In the genomic region with DNA sequence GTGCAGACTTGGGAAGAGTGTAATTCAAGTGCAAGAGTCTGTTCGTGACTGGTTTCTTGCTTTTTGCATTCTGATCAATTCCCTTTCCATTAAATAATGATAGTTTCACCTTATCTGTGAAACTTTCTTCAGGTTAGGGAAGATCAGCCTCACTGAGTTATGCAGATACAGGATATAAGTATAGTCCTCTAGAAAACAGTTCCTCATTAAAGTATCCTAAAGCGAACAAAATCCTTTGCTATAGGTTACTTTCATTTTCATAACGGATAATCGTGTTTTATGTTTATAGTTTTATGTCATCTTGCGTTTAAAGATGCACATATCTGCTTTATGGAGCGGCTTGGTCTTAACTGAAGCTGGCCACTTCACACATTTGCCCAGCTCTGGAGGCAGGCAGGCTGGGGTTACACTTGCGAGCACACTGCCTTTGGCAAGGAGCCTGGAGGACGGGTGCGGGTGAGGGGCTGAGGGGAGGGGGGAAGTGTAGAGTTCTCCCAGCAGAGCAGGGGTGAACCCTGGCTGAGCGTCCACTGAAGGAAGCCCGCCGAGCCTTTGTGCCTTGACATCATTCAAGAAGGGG, we compare ENCODE assay signal across 8 cellular contexts.
A peak's percentile ranks its signal among the peaks of the same experiment; 100 is the strongest.
DNase-seq lines count a peak whose midpoint lies in the region; ATAC-seq and TF ChIP-seq lines count a peak whose summit lies in the region.

No MANE protein-coding gene starts in this region.

- H3K4me3 Mint-ChIP-seq in central memory CD8-positive, alpha-beta T cell = peak overlapping the region; percentile 70
- H3K4me3 Mint-ChIP-seq in naive thymus-derived CD4-positive, alpha-beta T cell = peak overlapping the region; percentile 77 to 87 (median 83)

- H3K36me3 ChIP-seq in BLaER1 treated with 17β-estradiol and CSF1 and Interleukin-3, amounts not matched to agents 10 nM and 100 nM = no peaks in the 10 kb centered on the region
- no peaks in the 10 kb centered on the region for H3K36me3 ChIP-seq in Karpas-422 (ENCODE audit: insufficient read depth, low read length)
- no peaks in the 10 kb centered on the region for H3K36me3 ChIP-seq in naive thymus-derived CD4-positive, alpha-beta T cell (ENCODE audit: control insufficient read depth in 2 of 3, insufficient read depth in 3 of 3, low read length in 3 of 3)

- H3K4me1 ChIP-seq in BLaER1 treated with 17β-estradiol and CSF1 and Interleukin-3, amounts not matched to agents 10 nM and 100 nM = peaks cover 8 to 17% (median 15%) of the 10 kb centered on the region in 10 experiments
- H3K4me1 ChIP-seq in Karpas-422 (ENCODE audit: low read length) = peaks cover 20% of the 10 kb centered on the region
- H3K4me1 ChIP-seq in naive thymus-derived CD4-positive, alpha-beta T cell (ENCODE audit: control insufficient read depth in 2 of 2, insufficient read depth in 2 of 2, low read length in 2 of 2) = peaks cover 5 to 10% of the 10 kb centered on the region in 2 donors

- POLR2A ChIA-PET in naive thymus-derived CD4-positive, alpha-beta T cell (lab: Charles Lee) = interaction anchor here (0.7 to 4.0 kb wide), 5 partner anchors 8 to 78 kb away, joined by 3 to 26 read pairs (median 3); no protein-coding TSS in a partner anchor

- no peaks in the 10 kb centered on the region for H3K9me3 ChIP-seq in BLaER1 treated with 17β-estradiol and CSF1 and Interleukin-3, amounts not matched to agents 10 nM and 100 nM (replicated peaks in 1 of 11)
- H3K9me3 ChIP-seq in Karpas-422 (ENCODE audit: low read length) = no peaks in the 10 kb centered on the region
- H3K9me3 ChIP-seq in naive thymus-derived CD4-positive, alpha-beta T cell (ENCODE audit: control insufficient read depth in 2 of 3, low read length in 3 of 3) = no peaks in the 10 kb centered on the region

- H3K27ac ChIP-seq in BLaER1 treated with 17β-estradiol and CSF1 and Interleukin-3, amounts not matched to agents 10 nM and 100 nM = peak overlapping the region in 9 of 11 experiments; percentile 13 to 67 (median 43); a peak in 18 of 22 replicates
- no peak overlapping the region for H3K27ac ChIP-seq in Karpas-422 (ENCODE audit: low read length)
- no peak overlapping the region for H3K27ac ChIP-seq in naive thymus-derived CD4-positive, alpha-beta T cell (ENCODE audit: low read depth, low read length)

- ATAC-seq in central memory CD8-positive, alpha-beta T cell (replicated peaks; ENCODE audit: extremely low read depth, poor library complexity, severe bottlenecking) = peak; percentile 13
- no peak for ATAC-seq in naive thymus-derived CD4-positive, alpha-beta T cell

- no peaks in the 10 kb centered on the region for H3K9me2 ChIP-seq in Karpas-422 (replicated peaks; ENCODE audit: insufficient read depth, low read length)

- no peaks in the 10 kb centered on the region for H3K79me2 ChIP-seq in Karpas-422 (ENCODE audit: low read length)

- TF ChIP-seq POLR2A in erythroblast (IDR thresholded peaks at IDR 0.05; ENCODE audit: low read length) = no peak

- DNase-seq in Karpas-422 (no peak), erythroblast (lab: John Stamatoyannopoulos, UW) (no peak), mucosa of gallbladder (ENCODE audit: low spot score) (no peak), GF-D8 (lab: John Stamatoyannopoulos, UW) (no peak), SIG-M5 (lab: John Stamatoyannopoulos, UW) (no peak)
- DNase-seq in central memory CD8-positive, alpha-beta T cell (ENCODE audit: low spot score in 2 of 2) = no peak
- peak in 2 of 9 donors; percentile 1 to 5 for DNase-seq in naive thymus-derived CD4-positive, alpha-beta T cell

- intact Hi-C loops in naive thymus-derived CD4-positive, alpha-beta T cell (cut with micrococcal nuclease) = loop anchor here (1.0 to 5.0 kb wide), 9 partner anchors 20 to 635 kb away; no protein-coding TSS in a partner anchor

- no peak overlapping the region for H3K27ac Mint-ChIP-seq in central memory CD8-positive, alpha-beta T cell (ENCODE audit: low read depth)
- peak overlapping the region in 6 of 9 donors; percentile 45 to 83 (median 64) for H3K27ac Mint-ChIP-seq in naive thymus-derived CD4-positive, alpha-beta T cell

- no peaks in the 10 kb centered on the region for H3K27me3 Mint-ChIP-seq in central memory CD8-positive, alpha-beta T cell
- H3K27me3 Mint-ChIP-seq in naive thymus-derived CD4-positive, alpha-beta T cell = peaks cover 0 to 54% (median 0%) of the 10 kb centered on the region in 5 donors

- peaks cover 31% of the 10 kb centered on the region for H3K4me1 Mint-ChIP-seq in central memory CD8-positive, alpha-beta T cell
- H3K4me1 Mint-ChIP-seq in naive thymus-derived CD4-positive, alpha-beta T cell = peaks cover 6 to 19% (median 17%) of the 10 kb centered on the region in 7 donors

- H3K27me3 ChIP-seq in BLaER1 treated with 17β-estradiol and CSF1 and Interleukin-3, amounts not matched to agents 10 nM and 100 nM = no peaks in the 10 kb centered on the region
- H3K27me3 ChIP-seq in Karpas-422 (ENCODE audit: low read length) = no peaks in the 10 kb centered on the region
- no peaks in the 10 kb centered on the region for H3K27me3 ChIP-seq in naive thymus-derived CD4-positive, alpha-beta T cell (ENCODE audit: control insufficient read depth in 2 of 2, insufficient read depth in 2 of 2, low read length in 2 of 2)

- H3K9ac ChIP-seq in BLaER1 treated with 17β-estradiol and CSF1 and Interleukin-3, amounts not matched to agents 10 nM and 100 nM = peak overlapping the region; percentile 42 to 70 (median 60); a peak in 19 of 22 replicates
- no peak overlapping the region for H3K9ac ChIP-seq in Karpas-422 (ENCODE audit: low read length)

- peak overlapping the region; percentile 70 to 93 (median 82) for H3K4me2 ChIP-seq in BLaER1 treated with 17β-estradiol and CSF1 and Interleukin-3, amounts not matched to agents 10 nM and 100 nM
- H3K4me2 ChIP-seq in Karpas-422 (ENCODE audit: low read depth, low read length, poor library complexity, severe bottlenecking) = no peak overlapping the region

- H2AFZ ChIP-seq in Karpas-422 (ENCODE audit: low read length) = 0 out of 2 replicates have a peak overlapping the region, but pooled peaks have one; percentile 37

- CTCF ChIA-PET in naive thymus-derived CD4-positive, alpha-beta T cell (lab: Charles Lee) = interaction anchor here (0.6 to 6.4 kb wide), 31 partner anchors 7 to 465 kb away, joined by 3 to 109 read pairs (median 4); no protein-coding TSS in a partner anchor

- no peaks in the 10 kb centered on the region for H3K9me3 Mint-ChIP-seq in central memory CD8-positive, alpha-beta T cell
- no peaks in the 10 kb centered on the region for H3K9me3 Mint-ChIP-seq in naive thymus-derived CD4-positive, alpha-beta T cell

- H4K20me1 ChIP-seq in BLaER1 treated with 17β-estradiol and CSF1 and Interleukin-3, amounts not matched to agents 10 nM and 100 nM = no peaks in the 10 kb centered on the region
- H4K20me1 ChIP-seq in Karpas-422 (ENCODE audit: insufficient read depth, low read depth, low read length) = no peaks in the 10 kb centered on the region

- H3K36me3 Mint-ChIP-seq in central memory CD8-positive, alpha-beta T cell (ENCODE audit: insufficient read depth) = no peaks in the 10 kb centered on the region
- H3K36me3 Mint-ChIP-seq in naive thymus-derived CD4-positive, alpha-beta T cell = peaks cover 0 to 1% (median 0%) of the 10 kb centered on the region in 5 donors

- peak overlapping the region; percentile 37 to 63 (median 42); a peak in 15 of 20 replicates for H3K4me3 ChIP-seq in BLaER1 treated with 17β-estradiol and CSF1 and Interleukin-3, amounts not matched to agents 10 nM and 100 nM
- H3K4me3 ChIP-seq in Karpas-422 (ENCODE audit: low read length) = no peak overlapping the region
- H3K4me3 ChIP-seq in naive thymus-derived CD4-positive, alpha-beta T cell (ENCODE audit: low read length) = peak overlapping the region; percentile 24

Comparison
In these comparisons a context has a peak if more than half of its experiments do, and no peak if none do; other contexts are left out.
1. H3K27ac ChIP-seq: peak in BLaER1 treated with 17β-estradiol and CSF1 and Interleukin-3, amounts not matched to agents 10 nM and 100 nM (9 of 11); none in Karpas-422 (single experiment) and naive thymus-derived CD4-positive, alpha-beta T cell (single experiment).